In the genomic region with DNA sequence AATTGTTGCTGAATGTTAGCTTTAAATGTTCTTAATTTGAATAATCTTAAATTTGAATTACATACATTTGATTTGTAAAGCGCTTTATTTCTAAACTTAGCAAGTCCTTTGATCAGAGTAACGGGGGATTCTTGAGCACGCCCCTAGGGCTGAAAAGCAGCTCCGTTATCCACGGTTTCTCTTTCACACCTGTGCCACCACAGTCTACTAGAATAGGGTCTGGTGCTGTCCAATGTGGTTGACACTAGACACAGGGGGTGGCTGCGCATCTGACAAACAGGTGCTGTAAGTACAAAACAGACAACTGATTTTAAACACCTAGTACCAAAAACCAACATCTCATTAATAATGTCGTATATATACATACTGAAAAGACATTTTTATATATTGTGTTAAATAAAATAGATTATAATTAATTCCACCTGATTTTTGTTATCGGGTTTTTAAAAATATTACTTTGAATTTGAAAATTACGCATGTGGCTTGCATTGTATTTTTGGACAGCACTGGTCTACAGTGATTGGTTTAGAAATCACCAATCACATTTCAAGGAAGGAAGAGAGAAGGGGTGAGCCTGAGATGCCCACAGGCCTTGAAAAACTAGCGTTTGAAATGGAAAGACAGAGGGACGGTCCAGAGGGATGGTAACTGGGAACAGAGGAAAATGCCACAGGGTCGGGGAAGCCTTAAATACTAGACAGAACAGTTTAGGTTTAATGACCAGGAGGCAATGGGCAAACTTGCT, we compare ENCODE assay signal across 8 cellular contexts. TPM values are rescaled to one million over a fixed set of nuclear protein-coding genes. Genes with fewer than 3 reads are reported as not detected.
DNase-seq lines count a peak whose midpoint lies in the region; ATAC-seq and TF ChIP-seq lines count a peak whose summit lies in the region.

No MANE protein-coding gene starts in this region.

- peak overlapping the region; percentile 19 to 20 for H3K4me3 Mint-ChIP-seq in effector memory CD8-positive, alpha-beta T cell

- no peaks in the 10 kb centered on the region for H3K27me3 ChIP-seq in vagina

- H3K9me3 Mint-ChIP-seq in effector memory CD8-positive, alpha-beta T cell, result no peaks in the 10 kb centered on the region

- no peak overlapping the region for H3K4me3 ChIP-seq in vagina

- intact Hi-C loops in vagina (cut with DNase I), result no loop called here

- peak; percentile 62 for DNase-seq in GM13977 (ENCODE audit: low spot score)
- DNase-seq in effector memory CD8-positive, alpha-beta T cell, result peak; percentile 31 to 36 (median 34)
- no peak for DNase-seq in vagina (ENCODE audit: extremely low spot score in 2 of 2)
- DNase-seq in HuH-7.5 (ENCODE audit: low spot score), result no peak
- no peak for DNase-seq in NCI-H82 treated with DMSO at 0.1 percent for 48 hours (lab: John Stamatoyannopoulos, UW; ENCODE audit: unreplicated experiment)
- no peak for DNase-seq in HCEC 1CT

- H3K4me1 Mint-ChIP-seq in effector memory CD8-positive, alpha-beta T cell (ENCODE audit: low read depth in 2 of 2), result peaks cover 13 to 18% of the 10 kb centered on the region in 2 donors

- in situ Hi-C loops in GM13977 (cut with MboI; ENCODE audit: low pct_unique_long_range_greater_than_20kb, low sequenced_read_pairs, unreplicated experiment), result no loop called here

- no peak for TF ChIP-seq CTCF in GM13977 (IDR thresholded peaks at IDR 0.05; ENCODE audit: extremely low read depth, insufficient read depth, missing control alignments)
- no peak for TF ChIP-seq CTCF in vagina (IDR thresholded peaks at IDR 0.05)

- H3K9me3 ChIP-seq in vagina, result no peaks in the 10 kb centered on the region

- H3K4me1 ChIP-seq in vagina, result peaks cover 23% of the 10 kb centered on the region

- H3K36me3 Mint-ChIP-seq in effector memory CD8-positive, alpha-beta T cell (ENCODE audit: insufficient read depth), result peaks cover 18% of the 10 kb centered on the region

- ATAC-seq in GM21360 (IDR thresholded peaks at IDR 0.05; ENCODE audit: unreplicated experiment) (peak; percentile 69), HG03457 (IDR thresholded peaks at IDR 0.05; ENCODE audit: unreplicated experiment) (peak; percentile 67)
- peak; percentile 100 for ATAC-seq in effector memory CD8-positive, alpha-beta T cell (replicated peaks)

- no peak overlapping the region for H3K27ac ChIP-seq in vagina

- peaks cover 0 to 11% of the 10 kb centered on the region in 2 donors for H3K36me3 ChIP-seq in vagina

- no peaks in the 10 kb centered on the region for H3K27me3 Mint-ChIP-seq in effector memory CD8-positive, alpha-beta T cell

- peak overlapping the region in 1 of 2 donors; percentile 91 for H3K27ac Mint-ChIP-seq in effector memory CD8-positive, alpha-beta T cell

- no peak for TF ChIP-seq POLR2A in vagina (IDR thresholded peaks at IDR 0.05)

RNA-seq across cellular contexts. Expression of gene SEPHS1, which starts 7.3 kb away (rescaled TPM):
- total RNA-seq in vagina, result 26.8 TPM

RNA-seq across cellular contexts. Expression of gene PHYH, which starts 40.9 kb away (rescaled TPM):
- 15.2 TPM for total RNA-seq in vagina

Comparison
In these comparisons a context has a peak if more than half of its experiments do, and no peak if none do; other contexts are left out.
1. DNase-seq: peak in GM13977 (single experiment) and effector memory CD8-positive, alpha-beta T cell (3 of 3); none in vagina (0 of 2), HuH-7.5 (single experiment), NCI-H82 treated with DMSO at 0.1 percent for 48 hours (single experiment) and HCEC 1CT (single experiment).
2. Peak in every context shown above with its lines, with median percentiles within 50 percentile points of each other: ATAC-seq.